ENCODE assay signal across 8 cellular contexts in genomic region chr19:18089096-18089541, GRCh38. TPM values are rescaled to one million over a fixed set of nuclear protein-coding genes. Genes with fewer than 3 reads are reported as not detected.
DNase-seq lines count a peak whose midpoint lies in the region; ATAC-seq and TF ChIP-seq lines count a peak whose summit lies in the region.
"Not testable (repeated sequence)": the region's sequence is repeated elsewhere in the genome, so short reads cannot be mapped to it uniquely, and the experiment has no call there.

No MANE protein-coding gene starts in this region.

- CTCF ChIA-PET in activated naive CD4-positive, alpha-beta T cell treated with anti-CD3 and anti-CD28 coated beads for 36 hours (lab: Charles Lee) = interaction anchor here (0.6 to 2.0 kb wide), 5 partner anchors 9 to 151 kb away, joined by 3 to 8 read pairs (median 6); partner anchors contain the start of gene MAST3

- H3K27ac ChIP-seq in epithelial cell of prostate = peak overlapping the region; percentile 14
- H3K27ac ChIP-seq in lung (ENCODE audit: low read depth in 1 of 2, low read length in 1 of 2); thyroid gland: not testable (repeated sequence)

- not testable (repeated sequence) for H3K9me3 Mint-ChIP-seq in activated CD4-positive, alpha-beta T cell treated with anti-CD3 and anti-CD28 coated beads, Interleukin-2, amount 10 ng/mL, durations not matched to agents 24 days and 14 days; activated naive CD4-positive, alpha-beta T cell treated with anti-CD3 and anti-CD28 coated beads for 36 hours

- not testable (repeated sequence) for H3K4me1 ChIP-seq in lung (ENCODE audit: control insufficient read depth in 2 of 2, insufficient read depth in 2 of 2, low read length in 2 of 2); thyroid gland

- not testable (repeated sequence) for H3K4me3 ChIP-seq in lung; thyroid gland (replicated peaks in 1 of 3)

- TF ChIP-seq POLR2A in thyroid gland (IDR thresholded peaks at IDR 0.05) = not testable (repeated sequence)

- WGBS in lung, 2 donors = 18 to 43% methylated on average over 11 of the region's 11 CpGs
- WGBS in thyroid gland, 2 donors = 69% methylated on average over 11 of the region's 11 CpGs

- H3K27ac Mint-ChIP-seq in activated CD4-positive, alpha-beta T cell treated with anti-CD3 and anti-CD28 coated beads, Interleukin-2, amount 10 ng/mL, durations not matched to agents 24 days and 14 days = peak overlapping the region; percentile 91
- H3K27ac Mint-ChIP-seq in activated naive CD4-positive, alpha-beta T cell treated with anti-CD3 and anti-CD28 coated beads for 36 hours = peak overlapping the region; percentile 97

- not testable (repeated sequence) for H3K36me3 ChIP-seq in lung (ENCODE audit: control insufficient read depth in 2 of 2, insufficient read depth in 2 of 2, low read length in 2 of 2); thyroid gland

- not testable (repeated sequence) for H3K9me3 ChIP-seq in lung (ENCODE audit: control insufficient read depth in 2 of 2, insufficient read depth in 1 of 2, low read length in 1 of 2); thyroid gland

- not testable (repeated sequence) for TF ChIP-seq CTCF in lung (IDR thresholded peaks at IDR 0.05; ENCODE audit: control extremely low read depth, extremely low read depth); thyroid gland (IDR thresholded peaks at IDR 0.05)

- not testable (repeated sequence) for H3K36me3 Mint-ChIP-seq in activated CD4-positive, alpha-beta T cell treated with anti-CD3 and anti-CD28 coated beads, Interleukin-2, amount 10 ng/mL, durations not matched to agents 24 days and 14 days (ENCODE audit: low read depth); activated naive CD4-positive, alpha-beta T cell treated with anti-CD3 and anti-CD28 coated beads for 36 hours (ENCODE audit: low read depth)

- not testable (repeated sequence) for H3K27me3 ChIP-seq in lung (ENCODE audit: control insufficient read depth, insufficient read depth); thyroid gland

- intact Hi-C loops in activated CD4-positive, alpha-beta T cell treated with anti-CD3 and anti-CD28 coated beads, Interleukin-2, amount 10 ng/mL, durations not matched to agents 24 days and 14 days (cut with micrococcal nuclease) = loop anchor here (5.0 kb wide), 3 partner anchors 67 to 242 kb away; partner anchors contain the start of gene JAK3
- intact Hi-C loops in activated naive CD4-positive, alpha-beta T cell treated with anti-CD3 and anti-CD28 coated beads for 36 hours (cut with micrococcal nuclease) = loop anchor here (1.0 to 5.0 kb wide), 4 partner anchors 44 to 828 kb away; partner anchors contain the start of genes COPE, DDX49 and RAB3A
- intact Hi-C loops in thyroid gland (cut with DNase I) = not testable (repeated sequence)

- not testable (repeated sequence) for H3K27me3 Mint-ChIP-seq in activated CD4-positive, alpha-beta T cell treated with anti-CD3 and anti-CD28 coated beads, Interleukin-2, amount 10 ng/mL, durations not matched to agents 24 days and 14 days; activated naive CD4-positive, alpha-beta T cell treated with anti-CD3 and anti-CD28 coated beads for 36 hours (ENCODE audit: low read depth)

- peak overlapping the region; percentile 73 for H3K4me3 Mint-ChIP-seq in activated CD4-positive, alpha-beta T cell treated with anti-CD3 and anti-CD28 coated beads, Interleukin-2, amount 10 ng/mL, durations not matched to agents 24 days and 14 days
- H3K4me3 Mint-ChIP-seq in activated naive CD4-positive, alpha-beta T cell treated with anti-CD3 and anti-CD28 coated beads for 36 hours = peak overlapping the region; percentile 41

- ATAC-seq in GM18520 (IDR thresholded peaks at IDR 0.05; ENCODE audit: unreplicated experiment) = peak; percentile 39
- ATAC-seq in lung (ENCODE audit: insufficient read depth, low FRiP score) = not testable (repeated sequence)

- DNase-seq in NK-92 treated with Interleukin-12 subunit alpha and Interleukin-12 subunit beta, amount 100 ng/mL, for 24 hours (lab: John Stamatoyannopoulos, UW) = peak; percentile 64
- peak; percentile 84 for DNase-seq in activated CD4-positive, alpha-beta T cell treated with anti-CD3 and anti-CD28 coated beads, Interleukin-2, amount 10 ng/mL, durations not matched to agents 24 days and 14 days
- DNase-seq in activated naive CD4-positive, alpha-beta T cell treated with anti-CD3 and anti-CD28 coated beads for 36 hours = peak; percentile 90
- DNase-seq in epithelial cell of prostate (ENCODE audit: low read depth, low spot score) = not testable (repeated sequence)
- DNase-seq in lung (ENCODE audit: low spot score) = peak; percentile 53
- peak; percentile 46 to 54 for DNase-seq in stimulated activated CD4-positive, alpha-beta T cell treated with anti-CD3 and anti-CD28 coated beads, Interleukin-2, amount 100 ng/mL, for 48 hours
- peak; percentile 2 to 13 for DNase-seq in thyroid gland

- peaks cover 58% of the 10 kb centered on the region for H3K4me1 Mint-ChIP-seq in activated CD4-positive, alpha-beta T cell treated with anti-CD3 and anti-CD28 coated beads, Interleukin-2, amount 10 ng/mL, durations not matched to agents 24 days and 14 days
- peaks cover 75% of the 10 kb centered on the region for H3K4me1 Mint-ChIP-seq in activated naive CD4-positive, alpha-beta T cell treated with anti-CD3 and anti-CD28 coated beads for 36 hours (ENCODE audit: low read depth)

RNA-seq across cellular contexts. Expression of gene IL12RB1, which starts 2.4 kb away (rescaled TPM):
- 37.0 and 38.8 TPM in 2 replicates for total RNA-seq in activated CD4-positive, alpha-beta T cell treated with anti-CD3 and anti-CD28 coated beads, Interleukin-2, amount 10 ng/mL, durations not matched to agents 24 days and 14 days
- 10 to 100 TPM; 10.1 to 14.4 TPM for total RNA-seq in activated naive CD4-positive, alpha-beta T cell treated with anti-CD3 and anti-CD28 coated beads for 36 hours
- total RNA-seq in lung (1 to 10 TPM; 1.3 to 7.8 TPM), thyroid gland (1 to 10 TPM in 1 of 4 donors, under 1 TPM in 1, not detected in 2; 0.93 to 1.1 TPM)
- 1 to 10 TPM; 3.0 to 6.7 TPM for polyA plus RNA-seq in lung

RNA-seq across cellular contexts. Expression of gene MAST3, which starts 8.5 kb away (rescaled TPM):
- total RNA-seq in activated CD4-positive, alpha-beta T cell treated with anti-CD3 and anti-CD28 coated beads, Interleukin-2, amount 10 ng/mL, durations not matched to agents 24 days and 14 days = 16.2 and 17.2 TPM in 2 replicates
- 10 to 100 TPM; 12.8 to 13.5 TPM for total RNA-seq in activated naive CD4-positive, alpha-beta T cell treated with anti-CD3 and anti-CD28 coated beads for 36 hours
- total RNA-seq in lung = 10 to 100 TPM in 1 of 2 donors, 1 to 10 TPM in 1; 6.5 to 24.0 TPM
- 10 to 100 TPM in 1 of 2 donors, 1 to 10 TPM in 1; 5.0 to 12.1 TPM for polyA plus RNA-seq in lung
- total RNA-seq in thyroid gland = 1 to 10 TPM; 4.8 to 5.6 (median 5.0) TPM
